ENCODE assay signal across 8 cellular contexts in genomic region chr14:95536036-95536577, GRCh38. TPM values are rescaled to one million over a fixed set of nuclear protein-coding genes. Genes with fewer than 3 reads are reported as not detected.
DNase-seq lines count a peak whose midpoint lies in the region; ATAC-seq and TF ChIP-seq lines count a peak whose summit lies in the region.

No MANE protein-coding gene starts in this region.

- TF ChIP-seq CTCF in thoracic aorta (IDR thresholded peaks at IDR 0.05), result no peak

- no peaks in the 10 kb centered on the region for H3K9me3 ChIP-seq in iPS-20b (ENCODE audit: insufficient read depth, low read depth, low read length)
- no peaks in the 10 kb centered on the region for H3K9me3 ChIP-seq in thoracic aorta

- H3K4me3 ChIP-seq in iPS-20b (ENCODE audit: low read length), result peak overlapping the region; percentile 93
- peak overlapping the region; percentile 95 for H3K4me3 ChIP-seq in thoracic aorta

- peak overlapping the region; percentile 90 for H3K9ac ChIP-seq in iPS-20b (ENCODE audit: low read depth, low read length)

- no peak overlapping the region for H3K27ac ChIP-seq in iPS-20b (ENCODE audit: low read length)
- no peak overlapping the region for H3K27ac ChIP-seq in thoracic aorta

- peak overlapping the region; percentile 90 for H3K27ac Mint-ChIP-seq in activated CD4-positive, alpha-beta T cell treated with anti-CD3 and anti-CD28 coated beads, Interleukin-2, amount 10 ng/mL, durations not matched to agents 24 days and 14 days
- peak overlapping the region; percentile 89 for H3K27ac Mint-ChIP-seq in activated T-helper 2 cell treated with anti-CD3 and anti-CD28 coated beads, Interferon-gamma antibody, Interleukin-2, Interleukin-4, amounts not matched to agents 10 μg/mL and 5 μg/mL and 100 μg/mL, durations not matched to agents 14 hours and 24 hours and 36 hours

- peaks cover 28% of the 10 kb centered on the region for H3K36me3 Mint-ChIP-seq in activated CD4-positive, alpha-beta T cell treated with anti-CD3 and anti-CD28 coated beads, Interleukin-2, amount 10 ng/mL, durations not matched to agents 24 days and 14 days (ENCODE audit: low read depth)
- peaks cover 33% of the 10 kb centered on the region for H3K36me3 Mint-ChIP-seq in activated T-helper 2 cell treated with anti-CD3 and anti-CD28 coated beads, Interferon-gamma antibody, Interleukin-2, Interleukin-4, amounts not matched to agents 10 μg/mL and 5 μg/mL and 100 μg/mL, durations not matched to agents 14 hours and 24 hours and 36 hours (ENCODE audit: low read depth)

- H3K9me3 Mint-ChIP-seq in activated CD4-positive, alpha-beta T cell treated with anti-CD3 and anti-CD28 coated beads, Interleukin-2, amount 10 ng/mL, durations not matched to agents 24 days and 14 days, result no peaks in the 10 kb centered on the region
- H3K9me3 Mint-ChIP-seq in activated T-helper 2 cell treated with anti-CD3 and anti-CD28 coated beads, Interferon-gamma antibody, Interleukin-2, Interleukin-4, amounts not matched to agents 10 μg/mL and 5 μg/mL and 100 μg/mL, durations not matched to agents 14 hours and 24 hours and 36 hours, result no peaks in the 10 kb centered on the region

- H3K4me1 ChIP-seq in iPS-20b (ENCODE audit: insufficient read depth, low read length), result peaks cover 13% of the 10 kb centered on the region
- H3K4me1 ChIP-seq in thoracic aorta (ENCODE audit: control insufficient read depth in 1 of 2, low read depth in 2 of 2), result peaks cover 50% of the 10 kb centered on the region in 2 donors

- H3K4me1 Mint-ChIP-seq in activated CD4-positive, alpha-beta T cell treated with anti-CD3 and anti-CD28 coated beads, Interleukin-2, amount 10 ng/mL, durations not matched to agents 24 days and 14 days, result peaks cover 40% of the 10 kb centered on the region
- peaks cover 44% of the 10 kb centered on the region for H3K4me1 Mint-ChIP-seq in activated T-helper 2 cell treated with anti-CD3 and anti-CD28 coated beads, Interferon-gamma antibody, Interleukin-2, Interleukin-4, amounts not matched to agents 10 μg/mL and 5 μg/mL and 100 μg/mL, durations not matched to agents 14 hours and 24 hours and 36 hours (ENCODE audit: low read depth)

- no peak for ATAC-seq in thoracic aorta (ENCODE audit: insufficient number of reproducible peaks, low FRiP score, low read depth)
- no peak for ATAC-seq in HG03520 (IDR thresholded peaks at IDR 0.05; ENCODE audit: unreplicated experiment)

- no peak for DNase-seq in activated CD4-positive, alpha-beta T cell treated with anti-CD3 and anti-CD28 coated beads, Interleukin-2, amount 10 ng/mL, durations not matched to agents 24 days and 14 days
- DNase-seq in activated CD4-positive, alpha-beta T cell treated with anti-CD3 and anti-CD28 coated beads, Interleukin-2, amount 50 U/mL, for 48 hours, result no peak
- DNase-seq in activated T-helper 2 cell treated with anti-CD3 and anti-CD28 coated beads, Interferon-gamma antibody, Interleukin-2, Interleukin-4, amounts not matched to agents 10 μg/mL and 5 μg/mL and 100 μg/mL, durations not matched to agents 14 hours and 24 hours and 36 hours (ENCODE audit: low spot score), result no peak
- DNase-seq in thoracic aorta (ENCODE audit: low spot score) (no peak), D341Med (ENCODE audit: low spot score) (no peak), SKM-1 treated with dmso at 0.1 percent for 144 hours (lab: John Stamatoyannopoulos, UW; ENCODE audit: unreplicated experiment) (no peak)

- intact Hi-C loops in activated CD4-positive, alpha-beta T cell treated with anti-CD3 and anti-CD28 coated beads, Interleukin-2, amount 10 ng/mL, durations not matched to agents 24 days and 14 days (cut with micrococcal nuclease), result loop anchor here (10.0 kb wide), 1 partner anchor 969 kb away; the partner anchor contains the start of gene PAPOLA
- intact Hi-C loops in activated T-helper 2 cell treated with anti-CD3 and anti-CD28 coated beads, Interferon-gamma antibody, Interleukin-2, Interleukin-4, amounts not matched to agents 10 μg/mL and 5 μg/mL and 100 μg/mL, durations not matched to agents 14 hours and 24 hours and 36 hours (cut with micrococcal nuclease), result no loop called here

- H3K27me3 ChIP-seq in iPS-20b (ENCODE audit: insufficient read depth, low read length) (no peaks in the 10 kb centered on the region), thoracic aorta (replicated peaks; ENCODE audit: insufficient read depth) (no peaks in the 10 kb centered on the region)

- H3K36me3 ChIP-seq in iPS-20b (ENCODE audit: insufficient read depth, low read depth, low read length) (peaks cover 13% of the 10 kb centered on the region; the same call in 1 of the 2 replicates), thoracic aorta (no peaks in the 10 kb centered on the region)

- H3K27me3 Mint-ChIP-seq in activated CD4-positive, alpha-beta T cell treated with anti-CD3 and anti-CD28 coated beads, Interleukin-2, amount 10 ng/mL, durations not matched to agents 24 days and 14 days, result no peaks in the 10 kb centered on the region
- H3K27me3 Mint-ChIP-seq in activated T-helper 2 cell treated with anti-CD3 and anti-CD28 coated beads, Interferon-gamma antibody, Interleukin-2, Interleukin-4, amounts not matched to agents 10 μg/mL and 5 μg/mL and 100 μg/mL, durations not matched to agents 14 hours and 24 hours and 36 hours (ENCODE audit: low read depth), result no peaks in the 10 kb centered on the region

- H3K4me3 Mint-ChIP-seq in activated CD4-positive, alpha-beta T cell treated with anti-CD3 and anti-CD28 coated beads, Interleukin-2, amount 10 ng/mL, durations not matched to agents 24 days and 14 days, result peak overlapping the region; percentile 91
- peak overlapping the region; percentile 98 for H3K4me3 Mint-ChIP-seq in activated T-helper 2 cell treated with anti-CD3 and anti-CD28 coated beads, Interferon-gamma antibody, Interleukin-2, Interleukin-4, amounts not matched to agents 10 μg/mL and 5 μg/mL and 100 μg/mL, durations not matched to agents 14 hours and 24 hours and 36 hours (ENCODE audit: low read depth)

RNA-seq across cellular contexts. Expression of gene GLRX5, which starts 1.3 kb away (rescaled TPM):
- 43.7 and 45.6 TPM in 2 replicates for total RNA-seq in activated CD4-positive, alpha-beta T cell treated with anti-CD3 and anti-CD28 coated beads, Interleukin-2, amount 10 ng/mL, durations not matched to agents 24 days and 14 days
- 32.4 and 39.4 TPM in 2 replicates for total RNA-seq in activated T-helper 2 cell treated with anti-CD3 and anti-CD28 coated beads, Interferon-gamma antibody, Interleukin-2, Interleukin-4, amounts not matched to agents 10 μg/mL and 5 μg/mL and 100 μg/mL, durations not matched to agents 14 hours and 24 hours and 36 hours
- total RNA-seq in thoracic aorta, result 10 to 100 TPM; 19.6 to 22.9 TPM

RNA-seq across cellular contexts. Expression of gene SYNE3, which starts 19.7 kb away (rescaled TPM):
- total RNA-seq in activated CD4-positive, alpha-beta T cell treated with anti-CD3 and anti-CD28 coated beads, Interleukin-2, amount 10 ng/mL, durations not matched to agents 24 days and 14 days, result 45.2 and 46.3 TPM in 2 replicates
- 36.5 and 40.1 TPM in 2 replicates for total RNA-seq in activated T-helper 2 cell treated with anti-CD3 and anti-CD28 coated beads, Interferon-gamma antibody, Interleukin-2, Interleukin-4, amounts not matched to agents 10 μg/mL and 5 μg/mL and 100 μg/mL, durations not matched to agents 14 hours and 24 hours and 36 hours
- 10 to 100 TPM; 29.5 to 43.4 TPM for total RNA-seq in thoracic aorta
